ENCODE assay signal across 24 cellular contexts in genomic region chr3:167001374-167001773, GRCh38.
DNase-seq lines count a peak whose midpoint lies in the region; ATAC-seq, FAIRE-seq and TF ChIP-seq lines count a peak whose summit lies in the region.
"Had no signal": no experiment of that assay in that cellular context is flagged by ENCODE, and none has a peak within 500 bp of the region (broad histone marks: within the 10 kb centered on the region; RNA-seq: fewer than 3 reads in every experiment).

No MANE protein-coding gene starts in this region.

- intact Hi-C loops in HCT116 (cut with micrococcal nuclease): no loop called here

- no peak overlapping the region for H2BK5ac ChIP-seq in H1 (ENCODE audit: low read depth, low read length)

- no peak overlapping the region for H3K56ac ChIP-seq in H1 (replicated peaks; ENCODE audit: insufficient read length, low read depth, low read length)

- no peaks in the 10 kb centered on the region for H3K79me1 ChIP-seq in H1 (ENCODE audit: low read depth, low read length)

- H3K4ac ChIP-seq in H1 (replicated peaks; ENCODE audit: insufficient read length, low read depth, low read length): no peak overlapping the region

- DNase-seq in HCT116 (ENCODE audit: low read depth, low spot score) (no peak), NAMALWA (ENCODE audit: low spot score) (peak; percentile 13), H1 (ENCODE audit: low read depth in 1 of 2, low spot score in 2 of 2) (no peak), NCI-H774 (lab: John Stamatoyannopoulos, UW) (no peak), HTR-8/SVneo (ENCODE audit: insufficient read length, low spot score) (no peak)
- DNase-seq: 8988T; ACHN; AML-193; BE2C; Calu3; CD4-positive, alpha-beta T cell; CD8-positive, alpha-beta memory T cell; COR-L47; DMS53; DMS79 treated with DMSO at 0.1 percent for 48 hours; GF-D8; GM23248; H9 had no signal

- no peaks in the 10 kb centered on the region for H3K23me2 ChIP-seq in H1 (ENCODE audit: low read depth, low read length)

- TF ChIP-seq EP300 in H1 (IDR thresholded peaks at IDR 0.05; ENCODE audit: borderline replicate concordance in 1 of 2, low read depth in 2 of 2, low read length in 2 of 2): no peak

- TF ChIP-seq RAD21 in HCT116 (IDR thresholded peaks at IDR 0.05; ENCODE audit: low read depth): no peak
- TF ChIP-seq RAD21 in H1 (IDR thresholded peaks at IDR 0.05 in 1 of 2, conservative IDR thresholded peaks at IDR 0.05 in 1 of 2; ENCODE audit: low read depth in 2 of 2, low read length in 2 of 2): 0 out of 4 replicates have a peak, but pooled peaks have one; percentile 5 to 7

- H3K9me2 ChIP-seq in HCT116 (ENCODE audit: insufficient read depth) (no peaks in the 10 kb centered on the region), SU-DHL-6 (replicated peaks; ENCODE audit: insufficient read depth, low read length) (no peaks in the 10 kb centered on the region)

- RAD21 ChIA-PET in HCT116 (lab: Charles Lee; ENCODE audit: low non-redundant PET in 1 of 2, low total read pairs in 2 of 2, uncharacterized antibody in 2 of 2, unreplicated experiment in 2 of 2): no interaction called here

- H2BK15ac ChIP-seq in H1 (ENCODE audit: low read length): no peak overlapping the region

- H3K36me3 ChIP-seq in HCT116 (ENCODE audit: control insufficient read depth in 1 of 2, insufficient read depth in 2 of 2, low read length in 2 of 2): no peaks in the 10 kb centered on the region
- H3K36me3 ChIP-seq in SU-DHL-6 (ENCODE audit: low read length): no peaks in the 10 kb centered on the region
- no peaks in the 10 kb centered on the region for H3K36me3 ChIP-seq in H1 (ENCODE audit: control insufficient read depth in 2 of 4, insufficient read depth in 4 of 4, low read length in 3 of 4)
- H3K36me3 ChIP-seq: BE2C; BLaER1 treated with 17β-estradiol and CSF1 and Interleukin-3, amounts not matched to agents 10 nM and 100 nM had no signal

- CTCF ChIA-PET in HCT116 (lab: Charles Lee) (no interaction called here), H1 (lab: Charles Lee; ENCODE audit: partially characterized antibody) (no interaction called here)

- H3K27ac ChIP-seq in HCT116 (ENCODE audit: low read depth, low read length) (no peak overlapping the region), SU-DHL-6 (ENCODE audit: low read depth, low read length) (no peak overlapping the region), H1 (ENCODE audit: low read depth, low read length) (no peak overlapping the region)
- H3K27ac ChIP-seq: A549; BLaER1 treated with 17β-estradiol and CSF1 and Interleukin-3, amounts not matched to agents 10 nM and 100 nM; GM23248 had no signal

- FAIRE-seq in H1 (lab: Jason Lieb, UNC): no peak
- no peak for FAIRE-seq in HTR-8/SVneo (lab: Jason Lieb, UNC)
- FAIRE-seq: A549, GM12892, GM19239 had no signal

- POLR2A ChIA-PET in HCT116 (lab: Charles Lee): no interaction called here
- POLR2A ChIA-PET in H1 (lab: Charles Lee; ENCODE audit: partially characterized antibody): no interaction called here

- H3K4me3 ChIP-seq in HCT116 (replicated peaks in 1 of 2; ENCODE audit: low read depth in 1 of 2, low read length in 2 of 2) (no peak overlapping the region), SU-DHL-6 (ENCODE audit: insufficient read depth, low read length, poor library complexity, severe bottlenecking) (no peak overlapping the region), H1 (ENCODE audit: extremely low read depth in 1 of 4, insufficient read depth in 2 of 4, low read depth in 3 of 4, low read length in 4 of 4) (no peak overlapping the region)
- H3K4me3 ChIP-seq: A549; BLaER1 treated with 17β-estradiol and CSF1 and Interleukin-3, amounts not matched to agents 10 nM and 100 nM; GM23248 had no signal

- no peaks in the 10 kb centered on the region for H3K4me1 ChIP-seq in HCT116 (ENCODE audit: control insufficient read depth in 1 of 2, insufficient read depth in 2 of 2, low read length in 2 of 2)
- no peaks in the 10 kb centered on the region for H3K4me1 ChIP-seq in H1 (replicated peaks in 1 of 4; ENCODE audit: control insufficient read depth in 3 of 4, insufficient read depth in 4 of 4, low read length in 3 of 4)
- H3K4me1 ChIP-seq: A549; BE2C; BLaER1 treated with 17β-estradiol and CSF1 and Interleukin-3, amounts not matched to agents 10 nM and 100 nM had no signal

- no peak overlapping the region for H2BK120ac ChIP-seq in H1 (replicated peaks; ENCODE audit: low read depth, low read length)

- H3K9me3 ChIP-seq in HCT116 (ENCODE audit: control insufficient read depth in 1 of 2, insufficient read depth in 1 of 2, low read depth in 1 of 2, low read length in 2 of 2): no peaks in the 10 kb centered on the region
- H3K9me3 ChIP-seq in SU-DHL-6 (ENCODE audit: insufficient read depth, low read length): peaks cover 5% of the 10 kb centered on the region; the same call in 1 of the 2 replicates
- peaks cover 7 to 16% of the 10 kb centered on the region in 2 experiments; a peak in 3 of 4 replicates for H3K9me3 ChIP-seq in H1 (ENCODE audit: insufficient read depth in 2 of 2, low read depth in 1 of 2, low read length in 1 of 2)
- H3K9me3 ChIP-seq: A549, BE2C had no signal

- peak; percentile 72 for ATAC-seq in HCT116
- no peak for ATAC-seq in HG03108 (IDR thresholded peaks at IDR 0.05; ENCODE audit: unreplicated experiment)
- ATAC-seq: A549 had no signal

- no peaks in the 10 kb centered on the region for H4K20me1 ChIP-seq in HCT116 (ENCODE audit: insufficient read depth)
- H4K20me1 ChIP-seq in SU-DHL-6 (ENCODE audit: low read depth, low read length): no peaks in the 10 kb centered on the region
- no peaks in the 10 kb centered on the region for H4K20me1 ChIP-seq in H1 (replicated peaks in 1 of 2; ENCODE audit: control insufficient read depth in 1 of 2, insufficient read depth in 2 of 2, low read length in 2 of 2)
- H4K20me1 ChIP-seq: BLaER1 treated with 17β-estradiol and CSF1 and Interleukin-3, amounts not matched to agents 10 nM and 100 nM had no signal

- TF ChIP-seq POLR2A in HCT116 (IDR thresholded peaks at IDR 0.05; ENCODE audit: borderline replicate concordance, extremely low read depth, insufficient read depth, insufficient read length) (no peak), H1 (IDR thresholded peaks at IDR 0.05; ENCODE audit: control extremely low read depth in 1 of 2, low read depth in 2 of 2, low read length in 2 of 2) (no peak)

- no peaks in the 10 kb centered on the region for H3F3A ChIP-seq in SU-DHL-6 (ENCODE audit: insufficient read depth)

- WGBS in H1 (ENCODE audit: extremely low coverage in 1 of 2, insufficient coverage in 1 of 2, insufficient read length in 1 of 2, insufficient replicate concordance in 2 of 2, low coverage in 1 of 2, low lambda C conversion rate in 2 of 2, missing lambda C conversion rate in 1 of 2), 2 experiments: 87% methylated on average over 4 of the region's 4 CpGs; no CpG with 5 or more reads in 1 of the 2 experiments

- H2AFZ ChIP-seq in HCT116 (ENCODE audit: low read depth, low read length, poor library complexity, severe bottlenecking) (no peak overlapping the region), SU-DHL-6 (ENCODE audit: low read depth, low read length, severe bottlenecking) (peak overlapping the region; percentile 22), H1 (ENCODE audit: low read length) (no peak overlapping the region)
- H2AFZ ChIP-seq: GM23248 had no signal

- H3K18ac ChIP-seq in H1 (ENCODE audit: extremely low read depth, low read length): no peak overlapping the region

- H3K4me2 ChIP-seq in HCT116 (ENCODE audit: low read length) (no peak overlapping the region), SU-DHL-6 (ENCODE audit: low read depth, low read length, poor library complexity, severe bottlenecking) (no peak overlapping the region), H1 (ENCODE audit: insufficient read depth in 1 of 2, low read depth in 2 of 2, low read length in 2 of 2) (no peak overlapping the region)
- H3K4me2 ChIP-seq: A549; BLaER1 treated with 17β-estradiol and CSF1 and Interleukin-3, amounts not matched to agents 10 nM and 100 nM had no signal

- no peak overlapping the region for H4K91ac ChIP-seq in H1 (replicated peaks; ENCODE audit: insufficient read length, low read length)

- H3K9ac ChIP-seq in HCT116 (ENCODE audit: low read length) (no peak overlapping the region), SU-DHL-6 (ENCODE audit: low read length) (no peak overlapping the region), H1 (replicated peaks in 1 of 4; ENCODE audit: extremely low read depth in 1 of 4, low read depth in 3 of 4, low read length in 3 of 4) (no peak overlapping the region)
- H3K9ac ChIP-seq: BLaER1 treated with 17β-estradiol and CSF1 and Interleukin-3, amounts not matched to agents 10 nM and 100 nM; GM23248 had no signal

- no peak overlapping the region for H3K23ac ChIP-seq in H1 (ENCODE audit: insufficient read length)

- H3K27me3 ChIP-seq in HCT116 (ENCODE audit: insufficient read depth, low read length) (no peaks in the 10 kb centered on the region), SU-DHL-6 (ENCODE audit: low read length) (no peaks in the 10 kb centered on the region), H1 (replicated peaks in 1 of 4; ENCODE audit: control insufficient read depth in 3 of 4, extremely low read depth in 1 of 4, insufficient read depth in 3 of 4, low read length in 3 of 4) (no peaks in the 10 kb centered on the region)
- H3K27me3 ChIP-seq: BE2C; BLaER1 treated with 17β-estradiol and CSF1 and Interleukin-3, amounts not matched to agents 10 nM and 100 nM had no signal

- BruUV-seq in HCT116 (replicated peaks; lab: Mats Ljungman, UMichigan): no TSS peak

- H4K8ac ChIP-seq in H1 (ENCODE audit: extremely low read depth, insufficient read depth, low read length): no peak overlapping the region

- no peak overlapping the region for H2BK12ac ChIP-seq in H1 (ENCODE audit: low read depth, low read length)

- H2AK5ac ChIP-seq in H1 (ENCODE audit: low read depth, low read length): no peak overlapping the region

- no peak overlapping the region for H3K14ac ChIP-seq in H1 (ENCODE audit: insufficient read length)

- no peak; a peak in 1 of 6 replicates for TF ChIP-seq CTCF in HCT116 (IDR thresholded peaks at IDR 0.05 in 2 of 3, conservative IDR thresholded peaks at IDR 0.05 in 1 of 3; ENCODE audit: borderline replicate concordance in 1 of 3, insufficient read depth in 1 of 3, low read depth in 2 of 3, low read length in 2 of 3)
- TF ChIP-seq CTCF in SU-DHL-6 (IDR thresholded peaks at IDR 0.05; ENCODE audit: insufficient read depth, low read length, poor library complexity, severe bottlenecking): no peak
- peak in 1 of 3 experiments; percentile 9; a peak in 1 of 4 replicates for TF ChIP-seq CTCF in H1 (IDR thresholded peaks at IDR 0.05; ENCODE audit: control extremely low read depth in 1 of 3, insufficient read depth in 1 of 3, low read depth in 1 of 3, low read length in 3 of 3)

- H3K79me2 ChIP-seq in HCT116 (ENCODE audit: insufficient read depth, low read length) (no peaks in the 10 kb centered on the region), SU-DHL-6 (ENCODE audit: insufficient read depth, low read length) (no peaks in the 10 kb centered on the region), H1 (ENCODE audit: control insufficient read depth in 1 of 2, insufficient read depth in 2 of 2, low read length in 2 of 2) (no peaks in the 10 kb centered on the region)

- no peak overlapping the region for H4K5ac ChIP-seq in H1 (ENCODE audit: insufficient read length, low read depth, low read length)

- H2BK20ac ChIP-seq in H1 (ENCODE audit: low read length): no peak overlapping the region

TF ChIP-seq in HCT116, 20 proteins besides CTCF, POLR2A, EP300 and RAD21 (continues in another document):
- TF ChIP-seq POLR2AphosphoS5 (IDR thresholded peaks at IDR 0.05; ENCODE audit: low read depth, low read length): no peak

TF ChIP-seq in H1, 55 proteins besides CTCF, POLR2A, EP300 and RAD21 (continues in another document):
- no peak for TF ChIP-seq SUZ12 (IDR thresholded peaks at IDR 0.05; ENCODE audit: low read length)

Comparison
In these comparisons a context has a peak if more than half of its experiments do, and no peak if none do; other contexts are left out.
1. Of the 16 proteins assayed by ChIP-seq in both H1 and HCT116: peak only in H1: RAD21; only in HCT116: none; in both: none; in neither: 14; mixed calls (peak in some experiments, not most) for 1.